8 cellular contexts compared by ENCODE assay signal in genomic region chr1:65419681-65420589, GRCh38. TPM values are rescaled to one million over a fixed set of nuclear protein-coding genes. Genes with fewer than 3 reads are reported as not detected.
DNase-seq lines count a peak whose midpoint lies in the region; ATAC-seq and TF ChIP-seq lines count a peak whose summit lies in the region.

No MANE protein-coding gene starts in this region.

- H3K4me3 Mint-ChIP-seq in WTC11 = no peak overlapping the region; the same call in none of the 2 replicates

- ATAC-seq in GM19025 (IDR thresholded peaks at IDR 0.05; ENCODE audit: low read depth, unreplicated experiment) (peak; percentile 90), HG03196 (IDR thresholded peaks at IDR 0.05; ENCODE audit: unreplicated experiment) (peak; percentile 94), WTC11 (peak; percentile 93)

- no peaks in the 10 kb centered on the region for H3K9me3 ChIP-seq in spleen

- POLR2A ChIA-PET in WTC11 (lab: Charles Lee) = interaction anchor here (0.5 to 1.8 kb wide), 9 partner anchors 18 to 165 kb away, joined by 3 to 12 read pairs (median 4); partner anchors contain the start of gene DNAJC6

- no peaks in the 10 kb centered on the region for H3K27me3 Mint-ChIP-seq in WTC11 (ENCODE audit: low read depth)

- WGBS in spleen, 5 donors = 0 to 1% (median 1%) methylated on average over 40 to 52 of the region's 52 CpGs

- H3K4me1 ChIP-seq in spleen = peaks cover 14 to 47% (median 36%) of the 10 kb centered on the region in 6 donors

- H3K27ac ChIP-seq in spleen = peak overlapping the region; percentile 93 to 98 (median 96)

- H3K9me3 Mint-ChIP-seq in WTC11 = peaks cover 7% of the 10 kb centered on the region

- peaks cover 0 to under 1% (median 0%) of the 10 kb centered on the region in 6 donors for H3K36me3 ChIP-seq in spleen

- peak overlapping the region; percentile 97 for H3K27ac Mint-ChIP-seq in WTC11

- H3K4me3 ChIP-seq in AG09309 (ENCODE audit: control insufficient read depth, low read depth, low read length) (peak overlapping the region; percentile 74), cardiac fibroblast (replicated peaks in 1 of 2; ENCODE audit: low read depth in 2 of 2, low read length in 2 of 2) (peak overlapping the region; percentile 57 to 82), spleen (peak overlapping the region; percentile 65 to 93 (median 84))

- no peak for TF ChIP-seq POLR2A in spleen (IDR thresholded peaks at IDR 0.05)

- CTCF ChIA-PET in WTC11 (lab: Charles Lee) = interaction anchor here (0.6 to 2.0 kb wide), 15 partner anchors 9 to 268 kb away, joined by 3 to 18 read pairs (median 4); partner anchors contain the start of gene DNAJC6

- DNase-seq in AG09309 (ENCODE audit: low read depth) (peak; percentile 93), NCI-H2227 treated with DMSO at 0.1 percent for 48 hours (lab: John Stamatoyannopoulos, UW) (peak; percentile 98), WTC11 (ENCODE audit: low spot score) (peak; percentile 99), cardiac fibroblast (ENCODE audit: low read depth in 2 of 2) (peak; percentile 99), inferior parietal cortex (ENCODE audit: extremely low spot score) (peak; percentile 88), spleen (peak; percentile 100)

- no peaks in the 10 kb centered on the region for H3K27me3 ChIP-seq in spleen (replicated peaks in 1 of 7)

- no peak for TF ChIP-seq CTCF in AG09309 (IDR thresholded peaks at IDR 0.05; ENCODE audit: control insufficient read depth, insufficient read depth, low read depth, low read length, missing control alignments)
- no peak for TF ChIP-seq CTCF in WTC11 (IDR thresholded peaks at IDR 0.05)
- TF ChIP-seq CTCF in cardiac fibroblast (IDR thresholded peaks at IDR 0.05; ENCODE audit: low read depth, low read length) = no peak
- TF ChIP-seq CTCF in spleen (IDR thresholded peaks at IDR 0.05 in 8 of 11, conservative IDR thresholded peaks at IDR 0.05 in 3 of 11) = peak in 3 of 11 experiments; percentile 11 to 50 (median 21)

- intact Hi-C loops in spleen (cut with DNase I; ENCODE audit: low total_unique reads) = loop anchor here (10.0 kb wide), 1 partner anchor 165 kb away; no protein-coding TSS in a partner anchor

- peaks cover 34% of the 10 kb centered on the region for H3K4me1 Mint-ChIP-seq in WTC11

- H3K36me3 Mint-ChIP-seq in WTC11 = no peaks in the 10 kb centered on the region

TF ChIP-seq in WTC11, 78 proteins besides CTCF, POLR2A, EP300 and RAD21:
- TF ChIP-seq, protein P1, sequence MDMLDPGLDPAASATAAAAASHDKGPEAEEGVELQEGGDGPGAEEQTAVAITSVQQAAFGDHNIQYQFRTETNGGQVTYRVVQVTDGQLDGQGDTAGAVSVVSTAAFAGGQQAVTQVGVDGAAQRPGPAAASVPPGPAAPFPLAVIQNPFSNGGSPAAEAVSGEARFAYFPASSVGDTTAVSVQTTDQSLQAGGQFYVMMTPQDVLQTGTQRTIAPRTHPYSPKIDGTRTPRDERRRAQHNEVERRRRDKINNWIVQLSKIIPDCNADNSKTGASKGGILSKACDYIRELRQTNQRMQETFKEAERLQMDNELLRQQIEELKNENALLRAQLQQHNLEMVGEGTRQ (CRISPR knock-in tag; IDR thresholded peaks at IDR 0.05) = no peak
- no peak for TF ChIP-seq MYBL2 (CRISPR knock-in tag; IDR thresholded peaks at IDR 0.05)
- TF ChIP-seq PRRX2 (CRISPR knock-in tag; IDR thresholded peaks at IDR 0.05) = no peak
- peak; percentile 28; the same call in 1 of the 2 replicates for TF ChIP-seq ZNF121 (CRISPR knock-in tag; IDR thresholded peaks at IDR 0.05)
- TF ChIP-seq, protein P2, sequence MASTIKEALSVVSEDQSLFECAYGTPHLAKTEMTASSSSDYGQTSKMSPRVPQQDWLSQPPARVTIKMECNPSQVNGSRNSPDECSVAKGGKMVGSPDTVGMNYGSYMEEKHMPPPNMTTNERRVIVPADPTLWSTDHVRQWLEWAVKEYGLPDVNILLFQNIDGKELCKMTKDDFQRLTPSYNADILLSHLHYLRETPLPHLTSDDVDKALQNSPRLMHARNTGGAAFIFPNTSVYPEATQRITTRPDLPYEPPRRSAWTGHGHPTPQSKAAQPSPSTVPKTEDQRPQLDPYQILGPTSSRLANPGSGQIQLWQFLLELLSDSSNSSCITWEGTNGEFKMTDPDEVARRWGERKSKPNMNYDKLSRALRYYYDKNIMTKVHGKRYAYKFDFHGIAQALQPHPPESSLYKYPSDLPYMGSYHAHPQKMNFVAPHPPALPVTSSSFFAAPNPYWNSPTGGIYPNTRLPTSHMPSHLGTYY (CRISPR knock-in tag; IDR thresholded peaks at IDR 0.05) = no peak
- 0 out of 2 replicates have a peak, but pooled peaks have one; percentile 32 for TF ChIP-seq ZNF317 (CRISPR knock-in tag; IDR thresholded peaks at IDR 0.05; ENCODE audit: borderline replicate concordance, low read depth)
- TF ChIP-seq GABPB1 (CRISPR knock-in tag; IDR thresholded peaks at IDR 0.05) = no peak
- no peak for TF ChIP-seq KAT7 (CRISPR knock-in tag; IDR thresholded peaks at IDR 0.05; ENCODE audit: borderline replicate concordance)
TF ChIP-seq in WTC11: peak in this region for 2.

RNA-seq across cellular contexts. Expression of gene LEPR, which starts 0.5 kb away (rescaled TPM):
- 5.3 to 6.5 TPM (median 5.6 TPM) in 3 replicates for total RNA-seq in WTC11 (2021)
- total RNA-seq in spleen = 1 to 10 TPM; 2.8 to 9.3 (median 5.6) TPM
- 1 to 10 TPM in 1 of 3 donors, under 1 TPM in 2; 0.90 to 1.1 (median 1.00) TPM for polyA plus RNA-seq in spleen

RNA-seq across cellular contexts. Expression of gene LEPROT, which starts 0.5 kb away (rescaled TPM):
- total RNA-seq in WTC11 (2021) (18.1 to 23.0 TPM (median 18.1 TPM) in 3 replicates), spleen (100 to 1,000 TPM in 1 of 7 donors, 10 to 100 TPM in 6; 56.6 to 104 (median 78.7) TPM)
- polyA plus RNA-seq in spleen = 10 to 100 TPM; 12.5 to 25.4 (median 16.5) TPM

Comparison
In these comparisons a context has a peak if more than half of its experiments do, and no peak if none do; other contexts are left out.
1. Peak in every context shown above with its lines: DNase-seq, ATAC-seq, H3K4me3 ChIP-seq and H3K27ac ChIP-seq.